In genomic region chr1:204445860-204446412, GRCh38 we compare ENCODE assay signal across 7 cellular contexts. TPM values are rescaled to one million over a fixed set of nuclear protein-coding genes. Genes with fewer than 3 reads are reported as not detected.
DNase-seq lines count a peak whose midpoint lies in the region; ATAC-seq, FAIRE-seq and TF ChIP-seq lines count a peak whose summit lies in the region.

No MANE protein-coding gene starts in this region.

- no peaks in the 10 kb centered on the region for H3K9me3 Mint-ChIP-seq in naive thymus-derived CD8-positive, alpha-beta T cell

- intact Hi-C loops in K562 (cut with micrococcal nuclease) = loop anchor here (1.0 to 2.0 kb wide), 3 partner anchors 49 to 361 kb away; partner anchors contain the start of gene PIK3C2B

- peak overlapping the region in 6 of 10 donors; percentile 77 to 97 (median 92) for H3K27ac Mint-ChIP-seq in naive thymus-derived CD8-positive, alpha-beta T cell

- no peak for TF ChIP-seq POLR2A in K562 (conservative IDR thresholded peaks at IDR 0.05)

- H3K27me3 ChIP-seq in K562 (ENCODE audit: control insufficient read depth in 2 of 2, insufficient read depth in 2 of 2, low read length in 2 of 2) = peaks cover 16 to 59% of the 10 kb centered on the region in 2 experiments; a peak in 4 of 5 replicates

- in situ Hi-C loops in K562 (cut with MboI) = loop anchor here (5.0 kb wide), 1 partner anchor 56 kb away; no protein-coding TSS in a partner anchor

- ATAC-seq in HG03354 (IDR thresholded peaks at IDR 0.05; ENCODE audit: poor library complexity, severe bottlenecking, unreplicated experiment) (peak; percentile 12), SK-N-SH treated with all-trans-retinoic acid at 6 μM for 48 hours (peak; percentile 71), K562 (peak; percentile 87), GM21576 (IDR thresholded peaks at IDR 0.05; ENCODE audit: unreplicated experiment) (no peak)
- peak; percentile 15 to 41 for ATAC-seq in naive thymus-derived CD8-positive, alpha-beta T cell

- H3K9me3 ChIP-seq in K562 (replicated peaks; ENCODE audit: control insufficient read depth, insufficient read depth, low read depth, low read length) = no peaks in the 10 kb centered on the region

- BruUV-seq in K562 (replicated peaks; lab: Mats Ljungman, UMichigan) = no TSS peak

- H3K4me1 ChIP-seq in K562 (replicated peaks in 1 of 2; ENCODE audit: control insufficient read depth in 2 of 2, insufficient read depth in 2 of 2, low read length in 2 of 2) = peaks cover 0 to 3% of the 10 kb centered on the region in 2 experiments; a peak in 1 of 5 replicates

- peak; percentile 83 for FAIRE-seq in K562 (lab: Jason Lieb, UNC)

- peak in 1 of 2 experiments; percentile 80 for TF ChIP-seq RAD21 in K562 (CRISPR knock-in tag; conservative IDR thresholded peaks at IDR 0.05 in 1 of 2, IDR thresholded peaks at IDR 0.05 in 1 of 2)

- H3K36me3 Mint-ChIP-seq in naive thymus-derived CD8-positive, alpha-beta T cell = peaks cover 0 to 80% (median 30%) of the 10 kb centered on the region in 3 donors

- 5% methylated on average over 11 of the region's 11 CpGs for WGBS in K562 (ENCODE audit: insufficient coverage, low coverage, missing lambda C conversion rate)

- TF ChIP-seq CTCF in K562 (IDR thresholded peaks at IDR 0.05 in 2 of 3, conservative IDR thresholded peaks at IDR 0.05 in 1 of 3; ENCODE audit: insufficient read depth in 2 of 3, low read depth in 1 of 3, low read length in 3 of 3) = peak; percentile 89 to 96 (median 93)

- no peak for TF ChIP-seq EP300 in K562 (IDR thresholded peaks at IDR 0.05; ENCODE audit: low read length)

- no peak overlapping the region for H3K4me3 Mint-ChIP-seq in naive thymus-derived CD8-positive, alpha-beta T cell

- no peaks in the 10 kb centered on the region for H3K79me2 ChIP-seq in K562 (ENCODE audit: control insufficient read depth, insufficient read depth, low read length)

- peak; percentile 61 for DNase-seq in ELR (ENCODE audit: low read depth)
- peak; percentile 77 to 80 (median 79) for DNase-seq in K562 (ENCODE audit: extremely low read depth in 1 of 4, low spot score in 3 of 4)
- peak in 7 of 10 donors; percentile 12 to 44 (median 29) for DNase-seq in naive thymus-derived CD8-positive, alpha-beta T cell
- DNase-seq in medulla oblongata (ENCODE audit: extremely low spot score) = no peak

- no peaks in the 10 kb centered on the region for H3K9me1 ChIP-seq in K562 (ENCODE audit: control insufficient read depth, insufficient read depth, low read length)

- no peak overlapping the region for H2AFZ ChIP-seq in K562 (ENCODE audit: low read depth, low read length)

- no peak overlapping the region for H3K9ac ChIP-seq in K562 (ENCODE audit: insufficient read depth in 1 of 2, low read depth in 2 of 2, low read length in 2 of 2)

- H4K20me1 ChIP-seq in K562 (replicated peaks; ENCODE audit: control insufficient read depth, insufficient read depth, low read length) = 0 out of 2 replicates have a peak, but pooled peaks cover 3% of the 10 kb centered on the region

- H3K4me2 ChIP-seq in K562 (ENCODE audit: insufficient read depth, low read length) = no peak overlapping the region

- no peak overlapping the region for H3K27ac ChIP-seq in K562 (ENCODE audit: extremely low read depth, low read depth, low read length)

- no peaks in the 10 kb centered on the region; the same call in 2 of the 3 replicates for H3K36me3 ChIP-seq in K562 (ENCODE audit: control insufficient read depth, insufficient read depth, low read length)

- peaks cover 7 to 39% (median 8%) of the 10 kb centered on the region in 4 donors for H3K4me1 Mint-ChIP-seq in naive thymus-derived CD8-positive, alpha-beta T cell

- H3K4me3 ChIP-seq in K562 = no peak overlapping the region

- POLR2A ChIA-PET in K562 (lab: Yijun Ruan, JAX) = interaction anchor here (0.6 to 1.9 kb wide), 9 partner anchors 9 to 305 kb away, joined by 3 to 7 read pairs (median 4); partner anchors contain the start of gene PIK3C2B
- POLR2A ChIA-PET in naive thymus-derived CD8-positive, alpha-beta T cell (lab: Charles Lee) = interaction anchor here (0.9 to 4.4 kb wide), 7 partner anchors 36 to 67 kb away, joined by 4 to 26 read pairs (median 6); partner anchors contain the start of gene PIK3C2B

- CTCF ChIA-PET in K562 (lab: Yijun Ruan, JAX; ENCODE audit: low intra/inter-chr PET ratio) = interaction anchor here (0.8 to 4.0 kb wide), 5 partner anchors 10 to 361 kb away, joined by 3 to 29 read pairs (median 13); partner anchors contain the start of gene PIK3C2B

- no peaks in the 10 kb centered on the region for H3K27me3 Mint-ChIP-seq in naive thymus-derived CD8-positive, alpha-beta T cell

TF ChIP-seq in SK-N-SH treated with all-trans-retinoic acid at 6 μM for 48 hours, 23 proteins besides CTCF, POLR2A, EP300 and RAD21 (continues in another document):
- TF ChIP-seq TOX (CRISPR knock-in tag; IDR thresholded peaks at IDR 0.05; ENCODE audit: borderline replicate concordance) = no peak

TF ChIP-seq in K562, 482 proteins besides CTCF, POLR2A, EP300 and RAD21 (continues in another document):
- TF ChIP-seq ESRRB (CRISPR knock-in tag; IDR thresholded peaks at IDR 0.05; ENCODE audit: borderline replicate concordance) (no peak), ZNF518B (CRISPR knock-in tag; IDR thresholded peaks at IDR 0.05) (no peak), KLF16 (IDR thresholded peaks at IDR 0.05) (peak; percentile 46; the same call in 1 of the 2 replicates)

RNA-seq across cellular contexts. Expression of gene PPP1R15B, which starts 34.3 kb away (rescaled TPM):
- total RNA-seq in K562 (2011; cell fraction: chromatin; rRNA removed; ENCODE audit: low replicate concordance) = 89.5 and 106 TPM in 2 replicates
- 92.1 and 92.6 TPM in 2 replicates for total RNA-seq in K562 (2011; cell fraction: nucleolus; rRNA removed)
- 106 and 121 TPM in 2 replicates for total RNA-seq in K562 (2011; cell fraction: nucleoplasm; rRNA removed)
- total RNA-seq in K562 (2014; rRNA removed) (30.8 and 32.3 TPM in 2 replicates), K562 (2014; rRNA removed; fragmentation: Illumina TruSeq; extraction: Trizol) (42.2 and 45.5 TPM in 2 replicates), K562 (2015; rRNA removed; fragmentation: Illumina TruSeq; extraction: Trizol) (30.6 and 32.4 TPM in 2 replicates), K562 (2021) (46.5 and 48.1 TPM in 2 replicates)
- polyA plus RNA-seq in K562 (2011; rRNA removed) (24.6 and 27.0 TPM in 2 replicates), K562 (2014; fragmentation: Illumina TruSeq; extraction: Trizol) (34.2 and 36.5 TPM in 2 replicates), K562 (2014; fragmentation: Nextera tagmentation; extraction: Ambion mirVana) (10 to 100 TPM; 17.0 to 24.7 TPM), K562 (2014; rRNA removed) (26.9 and 27.2 TPM in 2 replicates)
- polyA plus RNA-seq in K562 (2011; cell fraction: cytosol; rRNA removed) = 19.2 and 23.1 TPM in 2 replicates
- 18.4 and 20.5 TPM in 2 replicates for polyA plus RNA-seq in K562 (2011; cell fraction: nucleus; rRNA removed)
- polyA plus RNA-seq in K562 (2012) = 15.8 and 22.5 TPM in 2 replicates
- 47.0 and 63.2 TPM in 2 replicates for polyA minus RNA-seq in K562 (2011; rRNA and poly(A)+ RNA removed)
- polyA minus RNA-seq in K562 (2011; cell fraction: cytosol; rRNA and poly(A)+ RNA removed) = 38.7 and 39.2 TPM in 2 replicates
- 36.5 and 72.2 TPM in 2 replicates for polyA minus RNA-seq in K562 (2011; cell fraction: nucleus; rRNA and poly(A)+ RNA removed)
- total RNA-seq in naive thymus-derived CD8-positive, alpha-beta T cell = 10 to 100 TPM; 80.7 to 87.3 TPM
- 10 to 100 TPM; 14.2 to 20.8 (median 17.7) TPM for polyA plus RNA-seq in naive thymus-derived CD8-positive, alpha-beta T cell

RNA-seq across cellular contexts. Expression of gene PIK3C2B, which starts 48.7 kb away (rescaled TPM):
- total RNA-seq in K562 (2011; cell fraction: chromatin; rRNA removed; ENCODE audit: low replicate concordance) = 1.7 and 12.0 TPM in 2 replicates
- total RNA-seq in K562 (2011; cell fraction: nucleolus; rRNA removed) = 2.2 and 6.7 TPM in 2 replicates
- total RNA-seq in K562 (2011; cell fraction: nucleoplasm; rRNA removed) = 2.1 and 2.4 TPM in 2 replicates
- 0.95 and 1.6 TPM in 2 replicates for total RNA-seq in K562 (2014; rRNA removed)
- 0.61 and 0.62 TPM in 2 replicates for total RNA-seq in K562 (2014; rRNA removed; fragmentation: Illumina TruSeq; extraction: Trizol)
- total RNA-seq in K562 (2015; rRNA removed; fragmentation: Illumina TruSeq; extraction: Trizol) = 0.34 and 0.72 TPM in 2 replicates
- total RNA-seq in K562 (2021) = 1.8 and 2.9 TPM in 2 replicates
- polyA plus RNA-seq in K562 (2011; rRNA removed) = 1.1 and 4.0 TPM in 2 replicates
- polyA plus RNA-seq in K562 (2011; cell fraction: cytosol; rRNA removed) = 2.0 and 3.0 TPM in 2 replicates
- polyA plus RNA-seq in K562 (2011; cell fraction: nucleus; rRNA removed) = 3.8 and 3.9 TPM in 2 replicates
- polyA plus RNA-seq in K562 (2012) = 1.4 and 2.8 TPM in 2 replicates
- 0.55 and 0.82 TPM in 2 replicates for polyA plus RNA-seq in K562 (2014; fragmentation: Illumina TruSeq; extraction: Trizol)
- under 1 TPM; 0.10 to 0.27 TPM for polyA plus RNA-seq in K562 (2014; fragmentation: Nextera tagmentation; extraction: Ambion mirVana)
- 0.27 and 0.65 TPM in 2 replicates for polyA plus RNA-seq in K562 (2014; rRNA removed)
- polyA minus RNA-seq in K562 (2011; rRNA and poly(A)+ RNA removed) = 3.3 and 3.9 TPM in 2 replicates
- 2.7 and 7.7 TPM in 2 replicates for polyA minus RNA-seq in K562 (2011; cell fraction: cytosol; rRNA and poly(A)+ RNA removed)
- 3.1 and 6.1 TPM in 2 replicates for polyA minus RNA-seq in K562 (2011; cell fraction: nucleus; rRNA and poly(A)+ RNA removed)
- total RNA-seq in naive thymus-derived CD8-positive, alpha-beta T cell = 10 to 100 TPM; 39.5 to 40.1 TPM
- 1 to 10 TPM; 1.3 to 2.6 (median 1.8) TPM for polyA plus RNA-seq in naive thymus-derived CD8-positive, alpha-beta T cell
